In the genomic region with DNA sequence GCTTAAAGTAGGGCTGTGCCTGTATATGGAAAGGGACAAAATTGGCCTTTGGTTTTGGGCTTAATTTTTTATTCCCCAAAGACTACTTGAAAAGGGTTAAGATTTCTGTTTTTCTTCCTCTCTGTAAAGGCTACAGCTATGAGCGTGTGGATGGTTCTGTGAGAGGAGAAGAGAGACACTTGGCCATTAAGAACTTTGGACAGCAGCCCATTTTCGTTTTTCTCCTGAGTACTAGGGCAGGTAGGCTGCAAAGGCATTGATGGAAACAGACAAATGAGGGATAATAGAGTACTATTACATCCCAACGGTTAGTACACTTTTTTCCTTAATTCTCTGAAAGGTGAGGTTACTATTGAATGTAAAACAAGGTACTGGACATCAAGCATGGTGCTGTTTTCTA, we compare ENCODE assay signal across 21 cellular contexts.
"Had no signal": no experiment of that assay in that cellular context is flagged by ENCODE, and none has a peak within 500 bp of the region (broad histone marks: within the 10 kb centered on the region; RNA-seq: fewer than 3 reads in every experiment).

No MANE protein-coding gene starts in this region.

- H3K27ac ChIP-seq: coronary artery, prostate gland had no signal

- H3K27me3 ChIP-seq: gastroesophageal sphincter, heart left ventricle had no signal

- H3K27me3 Mint-ChIP-seq: activated CD4-positive, alpha-beta T cell treated with anti-CD3 and anti-CD28 coated beads, Interleukin-2, amount 10 ng/mL, durations not matched to agents 24 days and 14 days; activated T-cell treated with anti-CD3 and anti-CD28 coated beads, Interleukin-2, amount 50 U/mL, for 24 hours; brain; naive B cell; stimulated activated naive CD8-positive, alpha-beta T cell treated with anti-CD3 and anti-CD28 coated beads, Interleukin-15, Interleukin-2, amounts not matched to agents 100 ng/mL and 50 ng/mL, for 24 hours; type B pancreatic cell had no signal

- DNase-seq: activated CD4-positive, alpha-beta T cell treated with anti-CD3 and anti-CD28 coated beads, Interleukin-2, amount 10 ng/mL, durations not matched to agents 24 days and 14 days; activated CD8-positive, alpha-beta T cell treated with anti-CD3 and anti-CD28 coated beads, Interleukin-2, amount 10 ng/mL, durations not matched to agents 7 days and 5 days; activated naive CD4-positive, alpha-beta T cell treated with anti-CD3 and anti-CD28 coated beads for 36 hours; activated T-cell treated with anti-CD3 and anti-CD28 coated beads, Interleukin-2, amount 50 U/mL, for 24 hours; anterior cingulate cortex; central memory CD4-positive, alpha-beta T cell; heart left ventricle; kidney glomerular epithelial cell; left ventricle myocardium superior; naive B cell; right cardiac atrium; stimulated activated CD4-positive, alpha-beta T cell treated with anti-CD3 and anti-CD28 coated beads, Interleukin-2, amount 100 ng/mL, for 24 hours had no signal

- ATAC-seq: activated CD8-positive, alpha-beta T cell treated with anti-CD3 and anti-CD28 coated beads, Interleukin-2, amount 10 ng/mL, durations not matched to agents 7 days and 5 days; gastroesophageal sphincter; heart left ventricle; left ventricle myocardium superior; right cardiac atrium had no signal

- H3K27ac Mint-ChIP-seq: activated CD4-positive, alpha-beta T cell treated with anti-CD3 and anti-CD28 coated beads, Interleukin-2, amount 10 ng/mL, durations not matched to agents 24 days and 14 days; activated CD8-positive, alpha-beta T cell treated with anti-CD3 and anti-CD28 coated beads, Interleukin-2, amount 10 ng/mL, durations not matched to agents 7 days and 5 days; activated naive CD4-positive, alpha-beta T cell treated with anti-CD3 and anti-CD28 coated beads for 36 hours; activated T-cell treated with anti-CD3 and anti-CD28 coated beads, Interleukin-2, amount 50 U/mL, for 24 hours; activated T-helper 2 cell treated with anti-CD3 and anti-CD28 coated beads, Interferon-gamma antibody, Interleukin-2, Interleukin-4, amounts not matched to agents 10 μg/mL and 5 μg/mL and 100 μg/mL, durations not matched to agents 14 hours and 24 hours and 36 hours; brain; naive B cell; stimulated activated naive CD8-positive, alpha-beta T cell treated with anti-CD3 and anti-CD28 coated beads, Interleukin-15, Interleukin-2, amounts not matched to agents 100 ng/mL and 50 ng/mL, for 24 hours; T-helper 2 cell treated with Interferon-gamma antibody and Interleukin-4, amounts not matched to agents 5 μg/mL and 100 μg/mL, for 36 hours; type B pancreatic cell had no signal

- H3K4me1 ChIP-seq: prostate gland had no signal

- H3K4me3 Mint-ChIP-seq: activated CD4-positive, alpha-beta T cell treated with anti-CD3 and anti-CD28 coated beads, Interleukin-2, amount 10 ng/mL, durations not matched to agents 24 days and 14 days; activated CD8-positive, alpha-beta T cell treated with anti-CD3 and anti-CD28 coated beads, Interleukin-2, amount 10 ng/mL, durations not matched to agents 7 days and 5 days; activated naive CD4-positive, alpha-beta T cell treated with anti-CD3 and anti-CD28 coated beads for 36 hours; activated T-cell treated with anti-CD3 and anti-CD28 coated beads, Interleukin-2, amount 50 U/mL, for 24 hours; brain; naive B cell; neural crest cell; stimulated activated naive CD8-positive, alpha-beta T cell treated with anti-CD3 and anti-CD28 coated beads, Interleukin-15, Interleukin-2, amounts not matched to agents 100 ng/mL and 50 ng/mL, for 24 hours; T-helper 2 cell treated with Interferon-gamma antibody and Interleukin-4, amounts not matched to agents 5 μg/mL and 100 μg/mL, for 36 hours; type B pancreatic cell had no signal

- H3K9me3 ChIP-seq: gastroesophageal sphincter, heart left ventricle, prostate gland had no signal

- H3K9me3 Mint-ChIP-seq: activated CD4-positive, alpha-beta T cell treated with anti-CD3 and anti-CD28 coated beads, Interleukin-2, amount 10 ng/mL, durations not matched to agents 24 days and 14 days; activated naive CD4-positive, alpha-beta T cell treated with anti-CD3 and anti-CD28 coated beads for 36 hours; activated T-cell treated with anti-CD3 and anti-CD28 coated beads, Interleukin-2, amount 50 U/mL, for 24 hours; activated T-helper 2 cell treated with anti-CD3 and anti-CD28 coated beads, Interferon-gamma antibody, Interleukin-2, Interleukin-4, amounts not matched to agents 10 μg/mL and 5 μg/mL and 100 μg/mL, durations not matched to agents 14 hours and 24 hours and 36 hours; brain; naive B cell; neural crest cell; stimulated activated naive CD8-positive, alpha-beta T cell treated with anti-CD3 and anti-CD28 coated beads, Interleukin-15, Interleukin-2, amounts not matched to agents 100 ng/mL and 50 ng/mL, for 24 hours; T-helper 2 cell treated with Interferon-gamma antibody and Interleukin-4, amounts not matched to agents 5 μg/mL and 100 μg/mL, for 36 hours; type B pancreatic cell had no signal

- H3K4me3 ChIP-seq: coronary artery, gastroesophageal sphincter, heart left ventricle, prostate gland had no signal

- H3K36me3 ChIP-seq: prostate gland had no signal
